10 cellular contexts compared by ENCODE assay signal in the genomic region with DNA sequence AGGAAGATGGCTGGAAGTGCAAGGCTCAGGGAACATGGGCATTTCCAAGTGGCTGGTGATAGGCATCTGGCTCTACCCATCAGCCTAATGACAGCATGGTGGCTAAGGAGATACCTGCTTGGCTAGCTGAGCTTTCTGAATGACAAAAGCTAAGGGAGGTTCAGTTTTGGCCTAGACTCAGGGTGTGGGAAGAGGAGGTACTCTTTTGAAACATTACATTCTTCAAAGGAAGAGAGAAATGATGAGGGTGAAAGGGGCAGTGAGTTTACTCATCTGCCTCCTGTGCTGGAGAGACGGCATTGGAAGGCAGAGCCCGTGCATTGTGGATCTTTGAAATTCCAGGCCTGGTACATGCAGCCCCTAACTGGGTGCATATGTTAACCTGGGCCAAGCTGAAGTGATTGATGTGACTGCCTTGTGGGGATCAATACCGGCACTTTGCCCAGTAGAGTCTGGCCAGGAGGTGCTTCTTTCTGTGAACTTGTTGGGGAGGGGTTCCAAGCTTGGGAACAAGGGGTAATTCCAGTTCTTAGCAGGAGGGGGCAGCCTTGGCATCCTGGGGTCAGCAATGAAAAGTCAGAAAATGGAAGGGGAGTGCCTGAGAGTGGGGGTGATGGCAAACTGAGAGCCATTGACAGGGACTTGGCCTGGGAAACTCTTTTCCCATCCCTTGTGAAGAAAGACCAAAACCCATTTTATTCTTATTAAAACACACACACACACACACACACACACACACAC.
A peak's percentile ranks its signal among the peaks of the same experiment; 100 is the strongest.
DNase-seq lines count a peak whose midpoint lies in the region; ATAC-seq and TF ChIP-seq lines count a peak whose summit lies in the region.
"Had no signal": no experiment of that assay in that cellular context is flagged by ENCODE, and none has a peak within 500 bp of the region (broad histone marks: within the 10 kb centered on the region; RNA-seq: fewer than 3 reads in every experiment).

No MANE protein-coding gene starts in this region.

- H4K20me1 ChIP-seq in OCI-LY7 (ENCODE audit: insufficient read depth, low read length), result no peaks in the 10 kb centered on the region

- no peaks in the 10 kb centered on the region for H3K9me3 ChIP-seq in OCI-LY7 (ENCODE audit: low read length)
- H3K9me3 ChIP-seq in tibial nerve, result no peaks in the 10 kb centered on the region

- H3K27ac ChIP-seq in OCI-LY7 (ENCODE audit: low read depth, low read length, poor library complexity, severe bottlenecking), result no peak overlapping the region
- H3K27ac ChIP-seq in tibial nerve, result no peak overlapping the region

- H2AFZ ChIP-seq in OCI-LY7 (ENCODE audit: low read length), result no peak overlapping the region

- no peak for TF ChIP-seq EP300 in tibial nerve (IDR thresholded peaks at IDR 0.05)

- CTCF ChIA-PET in OCI-LY7 (lab: Charles Lee; ENCODE audit: unreplicated experiment), result no interaction called here

- H3K9me2 ChIP-seq in OCI-LY7 (ENCODE audit: insufficient read depth, low read length), result no peaks in the 10 kb centered on the region

- no peaks in the 10 kb centered on the region for H3K4me1 ChIP-seq in OCI-LY7 (ENCODE audit: insufficient read depth, low read length, poor library complexity, severe bottlenecking)
- H3K4me1 ChIP-seq in tibial nerve, result no peaks in the 10 kb centered on the region

- DNase-seq in D341Med (ENCODE audit: low spot score), result peak; percentile 71
- DNase-seq in OCI-LY7 (ENCODE audit: low spot score), result peak; percentile 2
- DNase-seq in fibroblast of villous mesenchyme (ENCODE audit: low read depth), result no peak
- no peak for DNase-seq in cerebellar cortex (ENCODE audit: low spot score)
- no peak for DNase-seq in tibial nerve (ENCODE audit: low spot score in 2 of 2)
- DNase-seq: activated naive CD4-positive, alpha-beta T cell treated with Interleukin-2 at 50 U/mL for 16 hours; Right ventricle myocardium superior had no signal

- no peak overlapping the region for H3K4me2 ChIP-seq in OCI-LY7 (ENCODE audit: low read length)

- BruUV-seq in OCI-LY7 (replicated peaks; lab: Mats Ljungman, UMichigan), result no TSS peak

- TF ChIP-seq CTCF in OCI-LY7 (conservative IDR thresholded peaks at IDR 0.05; ENCODE audit: low read length), result peak; percentile 62
- TF ChIP-seq CTCF in fibroblast of villous mesenchyme (IDR thresholded peaks at IDR 0.05; ENCODE audit: insufficient read depth, low read depth, low read length), result peak; percentile 43
- no peak for TF ChIP-seq CTCF in tibial nerve (IDR thresholded peaks at IDR 0.05)

- ATAC-seq in GM18511 (IDR thresholded peaks at IDR 0.05; ENCODE audit: unreplicated experiment) (peak; percentile 57), GM18858 (IDR thresholded peaks at IDR 0.05; ENCODE audit: unreplicated experiment) (no peak), GM18909 (IDR thresholded peaks at IDR 0.05; ENCODE audit: poor library complexity, unreplicated experiment) (no peak)

- 76 to 79% methylated on average over 3 of the region's 3 CpGs for WGBS in tibial nerve, 2 donors

- intact Hi-C loops in OCI-LY7 (cut with micrococcal nuclease; ENCODE audit: unreplicated experiment), result no loop called here

- POLR2A ChIA-PET in OCI-LY7 (lab: Charles Lee), result interaction anchor here (0.7 to 0.8 kb wide), 2 partner anchors 22 to 222 kb away, joined by 3 read pairs; no protein-coding TSS in a partner anchor

- H3K36me3 ChIP-seq in OCI-LY7 (ENCODE audit: insufficient read depth, low read length) (no peaks in the 10 kb centered on the region), tibial nerve (no peaks in the 10 kb centered on the region)

- no peaks in the 10 kb centered on the region for H3K79me2 ChIP-seq in OCI-LY7 (ENCODE audit: insufficient read depth, low read depth, low read length)

- H3K4me3 ChIP-seq in OCI-LY7 (ENCODE audit: low read depth, low read length, poor library complexity, severe bottlenecking) (no peak overlapping the region), fibroblast of villous mesenchyme (ENCODE audit: low read depth, low read length) (no peak overlapping the region), tibial nerve (no peak overlapping the region)

- no peak for TF ChIP-seq POLR2A in tibial nerve (IDR thresholded peaks at IDR 0.05)

- H3K27me3 ChIP-seq in tibial nerve, result no peaks in the 10 kb centered on the region

Comparison
In these comparisons a context has a peak if more than half of its experiments do, and no peak if none do; other contexts are left out.
1. DNase-seq: peak in D341Med (single experiment) and OCI-LY7 (single experiment); none in fibroblast of villous mesenchyme (single experiment), cerebellar cortex (single experiment) and tibial nerve (0 of 2).
2. CTCF ChIP-seq: peak in OCI-LY7 (single experiment) and fibroblast of villous mesenchyme (single experiment); none in tibial nerve (0 of 5).